ENCODE assay signal across 8 cellular contexts in the genomic region with DNA sequence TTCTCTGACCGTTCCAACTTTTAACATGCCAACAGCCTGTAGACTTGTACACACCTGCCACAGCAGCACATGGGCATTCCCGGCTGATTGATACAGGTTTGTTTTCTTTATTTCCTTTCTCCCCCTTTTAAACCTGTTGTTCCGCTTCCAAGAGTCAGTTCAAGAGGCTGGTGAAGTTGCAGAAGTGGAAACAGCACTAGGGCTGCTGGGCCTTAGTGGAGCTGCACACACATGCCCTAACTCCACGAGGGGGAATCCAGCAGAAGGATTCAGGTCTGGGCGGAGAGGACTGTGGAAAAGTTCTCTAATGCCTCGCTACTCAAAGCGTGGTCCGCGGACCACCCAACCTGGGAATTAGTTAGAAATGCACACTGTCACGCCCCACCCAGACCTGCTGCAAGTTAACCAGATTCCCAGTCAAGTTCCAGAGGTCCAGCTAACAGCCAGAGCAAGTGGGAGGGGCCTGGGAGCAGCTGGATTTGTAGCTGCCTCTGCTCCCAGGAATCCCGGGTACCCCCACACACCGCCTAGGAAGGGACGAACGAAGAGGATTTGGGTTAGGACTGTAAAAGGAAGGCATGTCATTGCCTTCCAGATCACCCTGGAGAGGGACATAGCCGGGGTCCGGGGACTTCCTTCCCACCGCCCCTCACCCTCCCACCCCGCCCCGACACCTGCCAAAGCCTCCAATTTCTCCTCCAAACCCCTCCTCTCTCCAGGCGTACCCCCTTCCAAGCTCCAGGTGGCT. TPM values are rescaled to one million over a fixed set of nuclear protein-coding genes. Genes with fewer than 3 reads are reported as not detected.
A peak's percentile ranks its signal among the peaks of the same experiment; 100 is the strongest.
DNase-seq lines count a peak whose midpoint lies in the region; ATAC-seq and TF ChIP-seq lines count a peak whose summit lies in the region.

No MANE protein-coding gene starts in this region.

- WGBS in right lobe of liver (ENCODE audit: insufficient coverage, low coverage, low lambda C conversion rate, missing lambda C conversion rate) = 9% methylated on average over 15 of the region's 20 CpGs
- 5% methylated on average over 10 of the region's 20 CpGs for WGBS in suprapubic skin

- peaks cover 9% of the 10 kb centered on the region for H3K36me3 Mint-ChIP-seq in activated T-cell treated with anti-CD3 and anti-CD28 coated beads, Interleukin-2, amount 50 U/mL, for 4 hours (ENCODE audit: insufficient read depth)

- H3K4me1 ChIP-seq in Peyer's patch (peaks cover 0 to 16% (median 0%) of the 10 kb centered on the region in 4 donors), right lobe of liver (peaks cover 0 to 31% (median 10%) of the 10 kb centered on the region in 4 donors), suprapubic skin (peaks cover 43% of the 10 kb centered on the region)

- no peak for DNase-seq in activated T-cell treated with anti-CD3 and anti-CD28 coated beads, Interleukin-2, amount 50 U/mL, for 4 hours
- DNase-seq in activated T-cell treated with anti-CD3 and anti-CD28 coated beads for 4 hours = no peak
- DNase-seq in Peyer's patch = peak in 2 of 3 donors; percentile 65 to 67
- no peak for DNase-seq in coronary artery (ENCODE audit: low spot score)
- peak; percentile 44 to 59 (median 58) for DNase-seq in right lobe of liver
- DNase-seq in suprapubic skin (ENCODE audit: low spot score in 2 of 2) = no peak
- DNase-seq in NCI-H2029 (lab: John Stamatoyannopoulos, UW) = no peak

- peaks cover 10% of the 10 kb centered on the region for H3K27me3 Mint-ChIP-seq in activated T-cell treated with anti-CD3 and anti-CD28 coated beads, Interleukin-2, amount 50 U/mL, for 4 hours (ENCODE audit: low read depth)

- no peaks in the 10 kb centered on the region for H3K9me3 Mint-ChIP-seq in activated T-cell treated with anti-CD3 and anti-CD28 coated beads, Interleukin-2, amount 50 U/mL, for 4 hours

- TF ChIP-seq CTCF in Peyer's patch (IDR thresholded peaks at IDR 0.05) = no peak
- no peak for TF ChIP-seq CTCF in coronary artery (IDR thresholded peaks at IDR 0.05)
- TF ChIP-seq CTCF in right lobe of liver (IDR thresholded peaks at IDR 0.05) = no peak
- TF ChIP-seq CTCF in suprapubic skin (IDR thresholded peaks at IDR 0.05) = no peak

- H3K9me3 ChIP-seq in Peyer's patch (no peaks in the 10 kb centered on the region), right lobe of liver (no peaks in the 10 kb centered on the region), suprapubic skin (no peaks in the 10 kb centered on the region)

- H3K27ac ChIP-seq in Peyer's patch (peak overlapping the region; percentile 24 to 67 (median 56)), coronary artery (peak overlapping the region; percentile 68 to 91), right lobe of liver (peak overlapping the region in 2 of 3 donors; percentile 8 to 50), suprapubic skin (peak overlapping the region; percentile 89)

- H3K4me1 Mint-ChIP-seq in activated T-cell treated with anti-CD3 and anti-CD28 coated beads, Interleukin-2, amount 50 U/mL, for 4 hours (ENCODE audit: low read depth) = peaks cover 28% of the 10 kb centered on the region

- intact Hi-C loops in right lobe of liver (cut with DNase I) = no loop called here

- peaks cover 0 to 7% (median 0%) of the 10 kb centered on the region in 3 donors for H3K36me3 ChIP-seq in Peyer's patch
- H3K36me3 ChIP-seq in right lobe of liver = peaks cover 0 to 8% (median 3%) of the 10 kb centered on the region in 4 donors
- H3K36me3 ChIP-seq in suprapubic skin = peaks cover 10% of the 10 kb centered on the region

- H3K27me3 ChIP-seq in Peyer's patch (no peaks in the 10 kb centered on the region), right lobe of liver (no peaks in the 10 kb centered on the region), suprapubic skin (no peaks in the 10 kb centered on the region)

- ATAC-seq in activated T-cell treated with anti-CD3 and anti-CD28 coated beads, Interleukin-2, amount 50 U/mL, for 4 hours = peak; percentile 2 to 9
- peak; percentile 28 for ATAC-seq in HG03045 (IDR thresholded peaks at IDR 0.05; ENCODE audit: unreplicated experiment)
- peak; percentile 47 to 60 (median 52) for ATAC-seq in right lobe of liver

- H3K4me3 ChIP-seq in Peyer's patch (peak overlapping the region; percentile 44 to 93 (median 72)), coronary artery (peak overlapping the region; percentile 92), right lobe of liver (peak overlapping the region; percentile 64 to 68 (median 64)), suprapubic skin (peak overlapping the region; percentile 86)

- TF ChIP-seq POLR2A in Peyer's patch (IDR thresholded peaks at IDR 0.05) (no peak), right lobe of liver (IDR thresholded peaks at IDR 0.05) (no peak), suprapubic skin (IDR thresholded peaks at IDR 0.05) (no peak)

- H3K4me3 Mint-ChIP-seq in activated T-cell treated with anti-CD3 and anti-CD28 coated beads, Interleukin-2, amount 50 U/mL, for 4 hours = peak overlapping the region; percentile 99

- no peak for TF ChIP-seq EP300 in suprapubic skin (IDR thresholded peaks at IDR 0.05)

RNA-seq across cellular contexts. Expression of gene SLC39A11, which starts 0.5 kb away (rescaled TPM):
- 10 to 100 TPM; 16.7 to 23.3 (median 20.1) TPM for total RNA-seq in activated T-cell treated with anti-CD3 and anti-CD28 coated beads, Interleukin-2, amount 50 U/mL, for 4 hours
- total RNA-seq in Peyer's patch = 10 to 100 TPM; 39.9 to 91.6 (median 45.7) TPM
- total RNA-seq in right lobe of liver = 10 to 100 TPM; 25.4 to 49.6 (median 39.3) TPM
- 10 to 100 TPM; 45.2 to 59.5 (median 49.2) TPM for total RNA-seq in suprapubic skin

Comparison
In these comparisons a context has a peak if more than half of its experiments do, and no peak if none do; other contexts are left out.
1. DNase-seq: peak in Peyer's patch (2 of 3) and right lobe of liver (3 of 3); none in activated T-cell treated with anti-CD3 and anti-CD28 coated beads, Interleukin-2, amount 50 U/mL, for 4 hours (single experiment), activated T-cell treated with anti-CD3 and anti-CD28 coated beads for 4 hours (single experiment), coronary artery (single experiment), suprapubic skin (0 of 2) and NCI-H2029 (single experiment).
2. H3K27ac ChIP-seq: peak in every context shown above with its lines; median percentile 89 in suprapubic skin; 80 in coronary artery; 56 in Peyer's patch; 29 in right lobe of liver.
3. Peak in every context shown above with its lines, with median percentiles within 50 percentile points of each other: ATAC-seq and H3K4me3 ChIP-seq.